ENCODE assay signal across 1 cellular context in the genomic region with DNA sequence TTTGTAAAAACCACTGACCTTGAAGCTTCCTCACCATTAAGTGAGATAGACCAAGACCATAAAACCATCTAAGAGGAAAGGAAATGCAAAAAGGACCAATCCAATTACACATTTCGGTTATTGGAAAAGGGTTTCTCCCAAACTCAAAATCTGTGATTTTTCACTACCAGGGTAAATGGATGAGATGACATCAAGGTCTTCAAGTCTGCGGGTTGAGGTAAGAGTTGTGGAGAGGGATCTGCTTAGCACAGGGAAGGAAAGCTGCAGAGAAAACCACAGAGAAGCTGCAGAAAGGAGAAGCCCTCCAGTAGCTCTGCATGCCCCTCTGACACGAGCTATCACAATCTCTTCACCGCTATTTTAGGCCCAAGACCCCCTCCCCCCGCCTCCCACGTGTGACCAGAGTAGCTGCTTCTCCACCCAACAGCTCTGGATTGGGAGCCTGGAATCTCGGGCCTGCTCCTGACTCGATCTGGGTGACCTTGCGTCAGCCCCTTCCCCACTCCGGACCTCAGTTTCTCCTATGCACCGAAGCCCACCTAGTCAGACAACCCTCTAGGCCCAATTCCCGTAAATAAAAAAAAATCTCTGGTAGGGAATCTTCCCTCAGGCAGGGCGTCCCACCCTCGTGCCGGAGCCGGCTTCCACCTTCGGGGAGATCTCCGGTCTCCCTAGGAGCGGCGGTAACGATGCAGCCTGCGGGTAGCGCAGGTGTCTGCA.
A peak's percentile ranks its signal among the peaks of the same experiment; 100 is the strongest.
TF ChIP-seq lines count a peak whose summit lies in the region.

No MANE protein-coding gene starts in this region.

TF ChIP-seq in HepG2, 621 proteins besides CTCF, POLR2A, EP300 and RAD21 (continues in another document):
- no peak for TF ChIP-seq SRSF4 (IDR thresholded peaks at IDR 0.05; ENCODE audit: low read depth, low read length, poor library complexity, severe bottlenecking)
- TF ChIP-seq, protein P1, sequence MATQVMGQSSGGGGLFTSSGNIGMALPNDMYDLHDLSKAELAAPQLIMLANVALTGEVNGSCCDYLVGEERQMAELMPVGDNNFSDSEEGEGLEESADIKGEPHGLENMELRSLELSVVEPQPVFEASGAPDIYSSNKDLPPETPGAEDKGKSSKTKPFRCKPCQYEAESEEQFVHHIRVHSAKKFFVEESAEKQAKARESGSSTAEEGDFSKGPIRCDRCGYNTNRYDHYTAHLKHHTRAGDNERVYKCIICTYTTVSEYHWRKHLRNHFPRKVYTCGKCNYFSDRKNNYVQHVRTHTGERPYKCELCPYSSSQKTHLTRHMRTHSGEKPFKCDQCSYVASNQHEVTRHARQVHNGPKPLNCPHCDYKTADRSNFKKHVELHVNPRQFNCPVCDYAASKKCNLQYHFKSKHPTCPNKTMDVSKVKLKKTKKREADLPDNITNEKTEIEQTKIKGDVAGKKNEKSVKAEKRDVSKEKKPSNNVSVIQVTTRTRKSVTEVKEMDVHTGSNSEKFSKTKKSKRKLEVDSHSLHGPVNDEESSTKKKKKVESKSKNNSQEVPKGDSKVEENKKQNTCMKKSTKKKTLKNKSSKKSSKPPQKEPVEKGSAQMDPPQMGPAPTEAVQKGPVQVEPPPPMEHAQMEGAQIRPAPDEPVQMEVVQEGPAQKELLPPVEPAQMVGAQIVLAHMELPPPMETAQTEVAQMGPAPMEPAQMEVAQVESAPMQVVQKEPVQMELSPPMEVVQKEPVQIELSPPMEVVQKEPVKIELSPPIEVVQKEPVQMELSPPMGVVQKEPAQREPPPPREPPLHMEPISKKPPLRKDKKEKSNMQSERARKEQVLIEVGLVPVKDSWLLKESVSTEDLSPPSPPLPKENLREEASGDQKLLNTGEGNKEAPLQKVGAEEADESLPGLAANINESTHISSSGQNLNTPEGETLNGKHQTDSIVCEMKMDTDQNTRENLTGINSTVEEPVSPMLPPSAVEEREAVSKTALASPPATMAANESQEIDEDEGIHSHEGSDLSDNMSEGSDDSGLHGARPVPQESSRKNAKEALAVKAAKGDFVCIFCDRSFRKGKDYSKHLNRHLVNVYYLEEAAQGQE (IDR thresholded peaks at IDR 0.05; ENCODE audit: borderline replicate concordance in 1 of 2, low read depth in 1 of 2, low read length in 2 of 2): no peak
- TF ChIP-seq NAIF1 (CRISPR knock-in tag; IDR thresholded peaks at IDR 0.05; ENCODE audit: borderline replicate concordance): peak; percentile 61; the same call in 1 of the 2 replicates
- no peak for TF ChIP-seq SP4 (CRISPR knock-in tag; IDR thresholded peaks at IDR 0.05)
- TF ChIP-seq ZNF441 (CRISPR knock-in tag; IDR thresholded peaks at IDR 0.05; ENCODE audit: borderline replicate concordance): no peak
- TF ChIP-seq HNRNPK (IDR thresholded peaks at IDR 0.05; ENCODE audit: low read depth, low read length, poor library complexity, severe bottlenecking): no peak
- TF ChIP-seq NR2F2 (IDR thresholded peaks at IDR 0.05; ENCODE audit: borderline replicate concordance, low read depth): no peak
- TF ChIP-seq, protein P2, sequence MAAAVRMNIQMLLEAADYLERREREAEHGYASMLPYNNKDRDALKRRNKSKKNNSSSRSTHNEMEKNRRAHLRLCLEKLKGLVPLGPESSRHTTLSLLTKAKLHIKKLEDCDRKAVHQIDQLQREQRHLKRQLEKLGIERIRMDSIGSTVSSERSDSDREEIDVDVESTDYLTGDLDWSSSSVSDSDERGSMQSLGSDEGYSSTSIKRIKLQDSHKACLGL (CRISPR knock-in tag; IDR thresholded peaks at IDR 0.05): 0 out of 2 replicates have a peak, but pooled peaks have one; percentile 9
- TF ChIP-seq, protein P3, sequence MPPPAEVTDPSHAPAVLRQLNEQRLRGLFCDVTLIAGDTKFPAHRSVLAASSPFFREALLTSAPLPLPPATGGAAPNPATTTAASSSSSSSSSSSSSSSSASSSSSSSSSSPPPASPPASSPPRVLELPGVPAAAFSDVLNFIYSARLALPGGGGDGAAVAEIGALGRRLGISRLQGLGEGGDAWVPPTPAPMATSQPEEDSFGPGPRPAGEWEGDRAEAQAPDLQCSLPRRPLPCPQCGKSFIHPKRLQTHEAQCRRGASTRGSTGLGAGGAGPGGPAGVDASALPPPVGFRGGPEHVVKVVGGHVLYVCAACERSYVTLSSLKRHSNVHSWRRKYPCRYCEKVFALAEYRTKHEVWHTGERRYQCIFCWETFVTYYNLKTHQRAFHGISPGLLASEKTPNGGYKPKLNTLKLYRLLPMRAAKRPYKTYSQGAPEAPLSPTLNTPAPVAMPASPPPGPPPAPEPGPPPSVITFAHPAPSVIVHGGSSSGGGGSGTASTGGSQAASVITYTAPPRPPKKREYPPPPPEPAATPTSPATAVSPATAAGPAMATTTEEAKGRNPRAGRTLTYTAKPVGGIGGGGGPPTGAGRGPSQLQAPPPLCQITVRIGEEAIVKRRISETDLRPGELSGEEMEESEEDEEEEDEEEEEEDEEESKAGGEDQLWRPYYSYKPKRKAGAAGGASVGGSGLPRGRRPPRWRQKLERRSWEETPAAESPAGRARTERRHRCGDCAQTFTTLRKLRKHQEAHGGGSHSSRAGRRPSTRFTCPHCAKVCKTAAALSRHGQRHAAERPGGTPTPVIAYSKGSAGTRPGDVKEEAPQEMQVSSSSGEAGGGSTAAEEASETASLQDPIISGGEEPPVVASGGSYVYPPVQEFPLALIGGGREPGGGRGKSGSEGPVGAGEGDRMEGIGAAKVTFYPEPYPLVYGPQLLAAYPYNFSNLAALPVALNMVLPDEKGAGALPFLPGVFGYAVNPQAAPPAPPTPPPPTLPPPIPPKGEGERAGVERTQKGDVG (CRISPR knock-in tag; IDR thresholded peaks at IDR 0.05; ENCODE audit: borderline replicate concordance): 0 out of 2 replicates have a peak, but pooled peaks have one; percentile 12
- TF ChIP-seq ZNF24 (IDR thresholded peaks at IDR 0.05): no peak
- TF ChIP-seq, protein P4, sequence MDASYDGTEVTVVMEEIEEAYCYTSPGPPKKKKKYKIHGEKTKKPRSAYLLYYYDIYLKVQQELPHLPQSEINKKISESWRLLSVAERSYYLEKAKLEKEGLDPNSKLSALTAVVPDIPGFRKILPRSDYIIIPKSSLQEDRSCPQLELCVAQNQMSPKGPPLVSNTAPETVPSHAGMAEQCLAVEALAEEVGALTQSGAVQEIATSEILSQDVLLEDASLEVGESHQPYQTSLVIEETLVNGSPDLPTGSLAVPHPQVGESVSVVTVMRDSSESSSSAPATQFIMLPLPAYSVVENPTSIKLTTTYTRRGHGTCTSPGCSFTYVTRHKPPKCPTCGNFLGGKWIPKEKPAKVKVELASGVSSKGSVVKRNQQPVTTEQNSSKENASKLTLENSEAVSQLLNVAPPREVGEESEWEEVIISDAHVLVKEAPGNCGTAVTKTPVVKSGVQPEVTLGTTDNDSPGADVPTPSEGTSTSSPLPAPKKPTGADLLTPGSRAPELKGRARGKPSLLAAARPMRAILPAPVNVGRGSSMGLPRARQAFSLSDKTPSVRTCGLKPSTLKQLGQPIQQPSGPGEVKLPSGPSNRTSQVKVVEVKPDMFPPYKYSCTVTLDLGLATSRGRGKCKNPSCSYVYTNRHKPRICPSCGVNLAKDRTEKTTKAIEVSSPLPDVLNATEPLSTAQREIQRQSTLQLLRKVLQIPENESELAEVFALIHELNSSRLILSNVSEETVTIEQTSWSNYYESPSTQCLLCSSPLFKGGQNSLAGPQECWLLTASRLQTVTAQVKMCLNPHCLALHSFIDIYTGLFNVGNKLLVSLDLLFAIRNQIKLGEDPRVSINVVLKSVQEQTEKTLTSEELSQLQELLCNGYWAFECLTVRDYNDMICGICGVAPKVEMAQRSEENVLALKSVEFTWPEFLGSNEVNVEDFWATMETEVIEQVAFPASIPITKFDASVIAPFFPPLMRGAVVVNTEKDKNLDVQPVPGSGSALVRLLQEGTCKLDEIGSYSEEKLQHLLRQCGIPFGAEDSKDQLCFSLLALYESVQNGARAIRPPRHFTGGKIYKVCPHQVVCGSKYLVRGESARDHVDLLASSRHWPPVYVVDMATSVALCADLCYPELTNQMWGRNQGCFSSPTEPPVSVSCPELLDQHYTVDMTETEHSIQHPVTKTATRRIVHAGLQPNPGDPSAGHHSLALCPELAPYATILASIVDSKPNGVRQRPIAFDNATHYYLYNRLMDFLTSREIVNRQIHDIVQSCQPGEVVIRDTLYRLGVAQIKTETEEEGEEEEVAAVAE (CRISPR knock-in tag; IDR thresholded peaks at IDR 0.05; ENCODE audit: borderline replicate concordance): no peak
- no peak for TF ChIP-seq SRF (IDR thresholded peaks at IDR 0.05; ENCODE audit: low read depth, low read length)
- no peak for TF ChIP-seq ZNF556 (CRISPR knock-in tag; IDR thresholded peaks at IDR 0.05; ENCODE audit: borderline replicate concordance)
- TF ChIP-seq SNAI1 (CRISPR knock-in tag; IDR thresholded peaks at IDR 0.05; ENCODE audit: borderline replicate concordance): no peak
- TF ChIP-seq PCBP1 (IDR thresholded peaks at IDR 0.05; ENCODE audit: borderline replicate concordance, low read depth, low read length): no peak
- TF ChIP-seq ZNF274 (CRISPR knock-in tag; IDR thresholded peaks at IDR 0.05): no peak
- TF ChIP-seq, protein P5, sequence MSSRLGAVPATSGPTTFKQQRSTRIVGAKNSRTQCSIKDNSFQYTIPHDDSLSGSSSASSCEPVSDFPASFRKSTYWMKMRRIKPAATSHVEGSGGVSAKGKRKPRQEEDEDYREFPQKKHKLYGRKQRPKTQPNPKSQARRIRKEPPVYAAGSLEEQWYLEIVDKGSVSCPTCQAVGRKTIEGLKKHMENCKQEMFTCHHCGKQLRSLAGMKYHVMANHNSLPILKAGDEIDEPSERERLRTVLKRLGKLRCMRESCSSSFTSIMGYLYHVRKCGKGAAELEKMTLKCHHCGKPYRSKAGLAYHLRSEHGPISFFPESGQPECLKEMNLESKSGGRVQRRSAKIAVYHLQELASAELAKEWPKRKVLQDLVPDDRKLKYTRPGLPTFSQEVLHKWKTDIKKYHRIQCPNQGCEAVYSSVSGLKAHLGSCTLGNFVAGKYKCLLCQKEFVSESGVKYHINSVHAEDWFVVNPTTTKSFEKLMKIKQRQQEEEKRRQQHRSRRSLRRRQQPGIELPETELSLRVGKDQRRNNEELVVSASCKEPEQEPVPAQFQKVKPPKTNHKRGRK (CRISPR knock-in tag; IDR thresholded peaks at IDR 0.05): no peak
- TF ChIP-seq ZNF484 (CRISPR knock-in tag; IDR thresholded peaks at IDR 0.05; ENCODE audit: borderline replicate concordance, low read depth): no peak
- TF ChIP-seq SP1 (IDR thresholded peaks at IDR 0.05): no peak
- no peak for TF ChIP-seq SP1 (CRISPR knock-in tag; IDR thresholded peaks at IDR 0.05)
- 0 out of 2 replicates have a peak, but pooled peaks have one; percentile 12 for TF ChIP-seq ZNF772 (CRISPR knock-in tag; IDR thresholded peaks at IDR 0.05)
- TF ChIP-seq KAT2B (IDR thresholded peaks at IDR 0.05; ENCODE audit: borderline replicate concordance, low read depth, low read length): no peak
- 0 out of 2 replicates have a peak, but pooled peaks have one; percentile 24 for TF ChIP-seq REL (CRISPR knock-in tag; conservative IDR thresholded peaks at IDR 0.05)
- no peak for TF ChIP-seq ZNF10 (CRISPR knock-in tag; IDR thresholded peaks at IDR 0.05; ENCODE audit: borderline replicate concordance, low read depth)
- no peak for TF ChIP-seq CBX2 (IDR thresholded peaks at IDR 0.05; ENCODE audit: low read depth, low read length)
- TF ChIP-seq CBX2 (CRISPR knock-in tag; IDR thresholded peaks at IDR 0.05; ENCODE audit: low read depth): no peak
- TF ChIP-seq, protein P6, sequence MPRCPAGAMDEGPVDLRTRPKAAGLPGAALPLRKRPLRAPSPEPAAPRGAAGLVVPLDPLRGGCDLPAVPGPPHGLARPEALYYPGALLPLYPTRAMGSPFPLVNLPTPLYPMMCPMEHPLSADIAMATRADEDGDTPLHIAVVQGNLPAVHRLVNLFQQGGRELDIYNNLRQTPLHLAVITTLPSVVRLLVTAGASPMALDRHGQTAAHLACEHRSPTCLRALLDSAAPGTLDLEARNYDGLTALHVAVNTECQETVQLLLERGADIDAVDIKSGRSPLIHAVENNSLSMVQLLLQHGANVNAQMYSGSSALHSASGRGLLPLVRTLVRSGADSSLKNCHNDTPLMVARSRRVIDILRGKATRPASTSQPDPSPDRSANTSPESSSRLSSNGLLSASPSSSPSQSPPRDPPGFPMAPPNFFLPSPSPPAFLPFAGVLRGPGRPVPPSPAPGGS (CRISPR knock-in tag; IDR thresholded peaks at IDR 0.05): no peak
- TF ChIP-seq JARID2 (CRISPR knock-in tag; IDR thresholded peaks at IDR 0.05; ENCODE audit: insufficient replicate concordance): no peak
- TF ChIP-seq ZNF3 (CRISPR knock-in tag; IDR thresholded peaks at IDR 0.05): no peak
- TF ChIP-seq, protein P7, sequence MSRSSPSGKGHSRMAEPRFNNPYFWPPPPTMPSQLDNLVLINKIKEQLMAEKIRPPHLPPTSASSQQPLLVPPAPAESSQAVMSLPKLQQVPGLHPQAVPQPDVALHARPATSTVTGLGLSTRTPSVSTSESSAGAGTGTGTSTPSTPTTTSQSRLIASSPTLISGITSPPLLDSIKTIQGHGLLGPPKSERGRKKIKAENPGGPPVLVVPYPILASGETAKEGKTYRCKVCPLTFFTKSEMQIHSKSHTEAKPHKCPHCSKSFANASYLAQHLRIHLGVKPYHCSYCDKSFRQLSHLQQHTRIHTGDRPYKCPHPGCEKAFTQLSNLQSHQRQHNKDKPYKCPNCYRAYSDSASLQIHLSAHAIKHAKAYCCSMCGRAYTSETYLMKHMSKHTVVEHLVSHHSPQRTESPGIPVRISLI (CRISPR knock-in tag; IDR thresholded peaks at IDR 0.05; ENCODE audit: borderline replicate concordance): no peak
- no peak for TF ChIP-seq KAT7 (CRISPR knock-in tag; IDR thresholded peaks at IDR 0.05; ENCODE audit: borderline replicate concordance)
- TF ChIP-seq, protein P8, sequence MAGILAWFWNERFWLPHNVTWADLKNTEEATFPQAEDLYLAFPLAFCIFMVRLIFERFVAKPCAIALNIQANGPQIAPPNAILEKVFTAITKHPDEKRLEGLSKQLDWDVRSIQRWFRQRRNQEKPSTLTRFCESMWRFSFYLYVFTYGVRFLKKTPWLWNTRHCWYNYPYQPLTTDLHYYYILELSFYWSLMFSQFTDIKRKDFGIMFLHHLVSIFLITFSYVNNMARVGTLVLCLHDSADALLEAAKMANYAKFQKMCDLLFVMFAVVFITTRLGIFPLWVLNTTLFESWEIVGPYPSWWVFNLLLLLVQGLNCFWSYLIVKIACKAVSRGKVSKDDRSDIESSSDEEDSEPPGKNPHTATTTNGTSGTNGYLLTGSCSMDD (CRISPR knock-in tag; IDR thresholded peaks at IDR 0.05): no peak
- no peak for TF ChIP-seq GPN1 (CRISPR knock-in tag; IDR thresholded peaks at IDR 0.05; ENCODE audit: borderline replicate concordance)
- TF ChIP-seq, protein P9, sequence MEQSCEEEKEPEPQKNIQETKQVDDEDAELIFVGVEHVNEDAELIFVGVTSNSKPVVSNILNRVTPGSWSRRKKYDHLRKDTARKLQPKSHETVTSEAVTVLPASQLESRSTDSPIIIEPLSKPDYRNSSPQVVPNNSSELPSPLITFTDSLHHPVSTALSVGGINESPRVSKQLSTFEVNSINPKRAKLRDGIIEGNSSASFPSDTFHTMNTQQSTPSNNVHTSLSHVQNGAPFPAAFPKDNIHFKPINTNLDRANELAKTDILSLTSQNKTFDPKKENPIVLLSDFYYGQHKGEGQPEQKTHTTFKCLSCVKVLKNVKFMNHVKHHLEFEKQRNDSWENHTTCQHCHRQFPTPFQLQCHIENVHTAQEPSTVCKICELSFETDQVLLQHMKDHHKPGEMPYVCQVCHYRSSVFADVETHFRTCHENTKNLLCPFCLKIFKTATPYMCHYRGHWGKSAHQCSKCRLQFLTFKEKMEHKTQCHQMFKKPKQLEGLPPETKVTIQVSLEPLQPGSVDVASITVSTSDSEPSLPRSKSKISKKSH (CRISPR knock-in tag; IDR thresholded peaks at IDR 0.05; ENCODE audit: borderline replicate concordance): no peak
- TF ChIP-seq, protein P10, sequence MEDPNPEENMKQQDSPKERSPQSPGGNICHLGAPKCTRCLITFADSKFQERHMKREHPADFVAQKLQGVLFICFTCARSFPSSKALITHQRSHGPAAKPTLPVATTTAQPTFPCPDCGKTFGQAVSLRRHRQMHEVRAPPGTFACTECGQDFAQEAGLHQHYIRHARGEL (CRISPR knock-in tag; IDR thresholded peaks at IDR 0.05): no peak
- no peak for TF ChIP-seq CEBPB (IDR thresholded peaks at IDR 0.05; ENCODE audit: borderline replicate concordance, low read depth, low read length)
- TF ChIP-seq ZNF17 (CRISPR knock-in tag; IDR thresholded peaks at IDR 0.05): 0 out of 2 replicates have a peak, but pooled peaks have one; percentile 22
